Comparison of ENCODE assay signal across 8 cellular contexts in the genomic region with DNA sequence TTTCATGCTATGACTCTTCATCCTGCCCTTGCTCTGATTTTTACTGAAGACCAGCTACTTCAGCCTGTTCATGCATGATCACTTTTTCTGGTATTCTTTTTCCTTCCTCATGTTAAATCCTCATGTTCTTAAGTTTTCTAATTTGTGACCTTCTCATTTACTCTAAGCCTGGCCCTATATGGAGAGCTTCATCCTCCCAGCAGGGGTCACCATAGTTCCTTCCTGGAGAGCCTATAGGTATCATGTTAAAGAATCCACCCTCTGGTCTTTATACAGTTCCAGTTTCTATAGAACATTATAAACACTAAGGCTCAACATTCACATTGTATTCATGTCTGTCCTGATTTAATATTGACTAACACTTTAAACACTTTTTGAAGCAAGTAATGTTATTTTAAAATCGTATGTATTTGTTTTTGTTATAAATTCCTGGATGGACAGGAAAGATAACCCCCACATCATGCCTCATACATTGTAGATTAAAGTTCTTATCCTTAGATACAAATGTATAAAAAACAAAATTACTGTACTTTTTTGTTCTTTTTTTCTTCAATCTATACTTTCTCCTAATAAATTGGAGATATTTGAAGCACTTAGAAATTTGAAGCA. TPM values are rescaled to one million over a fixed set of nuclear protein-coding genes. Genes with fewer than 3 reads are reported as not detected.
DNase-seq lines count a peak whose midpoint lies in the region; ATAC-seq and TF ChIP-seq lines count a peak whose summit lies in the region.

No MANE protein-coding gene starts in this region.

- TF ChIP-seq POLR2A in upper lobe of left lung (IDR thresholded peaks at IDR 0.05): no peak

- H3K4me1 ChIP-seq in upper lobe of left lung: no peaks in the 10 kb centered on the region

- WGBS in upper lobe of left lung, 2 donors: 27 to 37% methylated on average over 1 of the region's 1 CpG

- ATAC-seq in HG03196 (IDR thresholded peaks at IDR 0.05; ENCODE audit: unreplicated experiment) (peak; percentile 98), upper lobe of left lung (ENCODE audit: low FRiP score in 2 of 2) (peak in 1 of 2 donors; percentile 53)

- no peak for TF ChIP-seq EP300 in upper lobe of left lung (IDR thresholded peaks at IDR 0.05)

- DNase-seq in COR-L47 (lab: John Stamatoyannopoulos, UW) (peak; percentile 27), GM19238 (ENCODE audit: insufficient read length, low spot score) (peak; percentile 38), NCI-H69 (lab: John Stamatoyannopoulos, UW) (peak; percentile 58), fibroblast of gingiva (ENCODE audit: low read depth) (peak; percentile 42), occipital lobe (lab: John Stamatoyannopoulos, UW) (peak; percentile 14), upper lobe of left lung (peak in 1 of 2 donors; percentile 51)
- DNase-seq in activated CD8-positive, alpha-beta memory T cell treated with anti-CD3 and anti-CD28 coated beads for 24 hours: peak; percentile 70

- no peaks in the 10 kb centered on the region for H3K9me3 ChIP-seq in upper lobe of left lung

- no peak overlapping the region for H3K4me3 ChIP-seq in upper lobe of left lung

- H3K27ac ChIP-seq in upper lobe of left lung: no peak overlapping the region

- H3K27me3 ChIP-seq in upper lobe of left lung: no peaks in the 10 kb centered on the region

- no peaks in the 10 kb centered on the region for H3K36me3 ChIP-seq in upper lobe of left lung

- TF ChIP-seq CTCF in upper lobe of left lung (IDR thresholded peaks at IDR 0.05): peak; percentile 31 to 57 (median 43)

RNA-seq across cellular contexts. Expression of gene OTUD4, which starts 53.8 kb away (rescaled TPM):
- 54.0 TPM for total RNA-seq in occipital lobe
- total RNA-seq in upper lobe of left lung: 10 to 100 TPM; 36.9 to 76.5 (median 40.3) TPM
